ENCODE assay signal across 8 cellular contexts in genomic region chr6:158849899-158850806, GRCh38. TPM values are rescaled to one million over a fixed set of nuclear protein-coding genes. Genes with fewer than 3 reads are reported as not detected.
DNase-seq lines count a peak whose midpoint lies in the region; ATAC-seq and TF ChIP-seq lines count a peak whose summit lies in the region.

No MANE protein-coding gene starts in this region.

- peaks cover 0 to 4% of the 10 kb centered on the region in 2 donors for H3K36me3 Mint-ChIP-seq in activated naive CD4-positive, alpha-beta T cell treated with anti-CD3 and anti-CD28 coated beads, Interleukin-2, amount 50 U/mL, for 72 hours

- ATAC-seq in RWPE2 (ENCODE audit: low read depth) (peak; percentile 65), GM18907 (IDR thresholded peaks at IDR 0.05; ENCODE audit: unreplicated experiment) (no peak), GM19328 (IDR thresholded peaks at IDR 0.05; ENCODE audit: unreplicated experiment) (no peak)
- ATAC-seq in activated naive CD4-positive, alpha-beta T cell treated with anti-CD3 and anti-CD28 coated beads, Interleukin-2, amount 50 U/mL, for 72 hours: peak; percentile 75 to 81

- H3K9me3 Mint-ChIP-seq in activated naive CD4-positive, alpha-beta T cell treated with anti-CD3 and anti-CD28 coated beads, Interleukin-2, amount 50 U/mL, for 72 hours: no peaks in the 10 kb centered on the region

- TF ChIP-seq CTCF in RWPE2 (IDR thresholded peaks at IDR 0.05; ENCODE audit: poor library complexity, severe bottlenecking): no peak

- DNase-seq in activated T-cell treated with anti-CD3 and anti-CD28 coated beads for 1 hour (ENCODE audit: low read depth) (peak; percentile 26), activated T-cell treated with anti-CD3 and anti-CD28 coated beads for 4 hours (no peak), RWPE2 (ENCODE audit: low spot score) (peak; percentile 79), iPS-NIHi11 (ENCODE audit: low spot score) (peak; percentile 28)
- peak in 1 of 2 donors; percentile 48 for DNase-seq in activated naive CD4-positive, alpha-beta T cell treated with anti-CD3 and anti-CD28 coated beads, Interleukin-2, amount 50 U/mL, for 72 hours (ENCODE audit: low spot score in 2 of 2)
- peak in 2 of 3 experiments; percentile 13 to 45 for DNase-seq in stimulated activated CD4-positive, alpha-beta T cell treated with anti-CD3 and anti-CD28 coated beads, TNF-alpha, amount 100 ng/mL, for 4 hours (ENCODE audit: low read depth in 3 of 3)

- H3K27ac ChIP-seq in RWPE2 (ENCODE audit: poor library complexity, severe bottlenecking): peak overlapping the region; percentile 98

- no peaks in the 10 kb centered on the region for H3K9me3 ChIP-seq in RWPE2 (ENCODE audit: severe bottlenecking)

- H3K27me3 ChIP-seq in RWPE2 (ENCODE audit: insufficient read depth, poor library complexity, severe bottlenecking): no peaks in the 10 kb centered on the region

- H3K4me1 ChIP-seq in RWPE2 (ENCODE audit: insufficient read depth, poor library complexity, severe bottlenecking): peaks cover 66% of the 10 kb centered on the region

- no peak overlapping the region for H3K4me3 ChIP-seq in RWPE2 (ENCODE audit: severe bottlenecking)

- no peaks in the 10 kb centered on the region for H3K36me3 ChIP-seq in RWPE2 (ENCODE audit: low read depth)

- H3K27ac Mint-ChIP-seq in activated naive CD4-positive, alpha-beta T cell treated with anti-CD3 and anti-CD28 coated beads, Interleukin-2, amount 50 U/mL, for 72 hours: peak overlapping the region; percentile 90 to 99

RNA-seq across cellular contexts. Expression of gene EZR, which starts 31.0 kb away (rescaled TPM):
- total RNA-seq in activated naive CD4-positive, alpha-beta T cell treated with anti-CD3 and anti-CD28 coated beads, Interleukin-2, amount 50 U/mL, for 72 hours: 100 to 1,000 TPM; 187 to 207 TPM

Comparison
In these comparisons a context has a peak if more than half of its experiments do, and no peak if none do; other contexts are left out.
1. ATAC-seq: peak in RWPE2 (single experiment) and activated naive CD4-positive, alpha-beta T cell treated with anti-CD3 and anti-CD28 coated beads, Interleukin-2, amount 50 U/mL, for 72 hours (2 of 2); none in GM18907 (single experiment) and GM19328 (single experiment).